Comparison of ENCODE assay signal across 8 cellular contexts in the genomic region with DNA sequence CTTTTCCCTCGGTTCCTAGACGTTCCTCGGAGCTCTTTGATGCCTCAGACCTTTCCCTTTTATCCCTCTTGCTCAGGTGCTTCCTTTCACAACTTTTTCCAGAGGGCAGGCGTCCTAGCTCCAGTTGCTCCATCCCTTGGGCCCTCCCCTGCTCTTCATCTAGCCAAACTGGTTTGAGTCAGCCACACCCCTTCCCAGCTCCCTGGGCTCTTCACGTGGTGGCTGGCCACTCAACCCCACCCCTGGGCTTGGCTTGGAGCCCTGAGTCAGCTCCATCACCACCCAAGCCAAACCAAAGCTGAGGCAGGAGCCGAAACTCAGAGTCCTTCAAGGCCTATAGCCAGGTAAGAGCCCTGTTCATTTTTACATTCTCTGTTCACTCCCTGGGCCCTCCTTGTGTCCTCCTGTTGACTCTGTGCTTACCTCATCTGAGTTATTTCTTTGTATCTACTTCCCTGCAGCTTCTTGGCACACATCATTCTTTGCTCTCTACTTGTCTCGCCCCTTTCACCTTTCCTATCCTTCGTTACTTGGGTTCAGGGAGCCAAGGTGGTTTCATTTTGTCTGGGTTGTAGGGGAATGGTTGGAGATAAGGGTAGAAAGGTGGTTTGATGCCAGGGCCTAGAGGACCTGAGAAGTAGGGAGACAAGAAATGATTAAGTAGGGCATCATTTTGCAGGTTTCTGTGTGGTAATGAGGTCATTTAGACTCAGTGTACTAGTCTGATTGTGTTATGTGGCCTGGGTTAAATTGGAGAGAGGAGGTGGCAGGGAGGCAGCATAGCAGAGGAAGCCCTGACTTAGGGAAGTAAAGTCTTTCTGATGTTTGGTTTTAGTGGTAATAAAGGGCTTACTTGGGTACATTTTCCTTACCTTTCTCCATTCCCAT. TPM values are rescaled to one million over a fixed set of nuclear protein-coding genes. Genes with fewer than 3 reads are reported as not detected.
DNase-seq lines count a peak whose midpoint lies in the region; ATAC-seq and TF ChIP-seq lines count a peak whose summit lies in the region.

No MANE protein-coding gene starts in this region.

- H3K9me2 ChIP-seq in PC-3 (replicated peaks; ENCODE audit: low read length), result no peaks in the 10 kb centered on the region

- intact Hi-C loops in PC-3 (cut with micrococcal nuclease), result loop anchor here (1.0 to 2.0 kb wide), 3 partner anchors 22 to 74 kb away; partner anchors contain the start of genes CFAP119 and RNF40

- H3K27ac Mint-ChIP-seq in mesothelial cell of epicardium, result peak overlapping the region; percentile 98

- peaks cover 29% of the 10 kb centered on the region for H3K36me3 Mint-ChIP-seq in mesothelial cell of epicardium

- ATAC-seq in PC-3 (peak; percentile 79), HG02938 (IDR thresholded peaks at IDR 0.05; ENCODE audit: unreplicated experiment) (no peak), GM19467 (IDR thresholded peaks at IDR 0.05; ENCODE audit: unreplicated experiment) (no peak)

- DNase-seq in GM03348 (ENCODE audit: low spot score) (peak; percentile 93), PC-3 (peak; percentile 95), mesothelial cell of epicardium (ENCODE audit: low spot score in 2 of 2, unreplicated experiment in 2 of 2) (peak in 1 of 2 experiments; percentile 68), RPMI8226 (no peak)
- no peak for DNase-seq in activated CD4-positive, CD25-positive, alpha-beta regulatory T cell treated with anti-CD3 and anti-CD28 coated beads, Interleukin-2, amount 50 U/mL, for 72 hours

- H2AFZ ChIP-seq in PC-3 (ENCODE audit: low read length), result no peak overlapping the region

- H3K9me3 ChIP-seq in PC-3 (ENCODE audit: low read length), result no peaks in the 10 kb centered on the region
- no peaks in the 10 kb centered on the region for H3K9me3 ChIP-seq in endocrine pancreas (ENCODE audit: control insufficient read depth, low read length)

- peaks cover 7% of the 10 kb centered on the region for H3F3A ChIP-seq in PC-3 (ENCODE audit: low read length, unreplicated experiment)

- BruUV-seq in PC-3 (replicated peaks; lab: Mats Ljungman, UMichigan), result TSS peak; percentile 91

- peak overlapping the region; percentile 56 for H3K4me3 Mint-ChIP-seq in mesothelial cell of epicardium

- POLR2A ChIA-PET in PC-3 (lab: Charles Lee; ENCODE audit: unreplicated experiment), result interaction anchor here (0.8 kb wide), 1 partner anchor 82 kb away, joined by 3 read pairs; no protein-coding TSS in a partner anchor

- H3K4me1 ChIP-seq in PC-3 (ENCODE audit: insufficient read depth, low read length) (peaks cover 36% of the 10 kb centered on the region), endocrine pancreas (ENCODE audit: control insufficient read depth, insufficient read depth, low read length) (no peaks in the 10 kb centered on the region)

- H3K27me3 ChIP-seq in PC-3 (ENCODE audit: low read length) (no peaks in the 10 kb centered on the region), endocrine pancreas (ENCODE audit: control insufficient read depth, insufficient read depth, low read length) (no peaks in the 10 kb centered on the region)

- H3K36me3 ChIP-seq in PC-3 (ENCODE audit: low read depth, low read length) (peaks cover 27% of the 10 kb centered on the region), endocrine pancreas (ENCODE audit: control insufficient read depth, insufficient read depth, low read length) (peaks cover 9% of the 10 kb centered on the region)

- peak overlapping the region; percentile 99 for H3K27ac ChIP-seq in PC-3 (ENCODE audit: low read length)

- peaks cover 18% of the 10 kb centered on the region for H3K79me2 ChIP-seq in PC-3 (ENCODE audit: low read length)

- peaks cover 22% of the 10 kb centered on the region for H3K4me1 Mint-ChIP-seq in mesothelial cell of epicardium

- H3K9me3 Mint-ChIP-seq in mesothelial cell of epicardium, result no peaks in the 10 kb centered on the region

- no peaks in the 10 kb centered on the region for H4K20me1 ChIP-seq in PC-3 (ENCODE audit: low read length)

- H3K4me2 ChIP-seq in PC-3 (ENCODE audit: low read length), result peak overlapping the region; percentile 97

- H3K4me3 ChIP-seq in PC-3 (ENCODE audit: low read length) (peak overlapping the region; percentile 68), endocrine pancreas (ENCODE audit: control insufficient read depth, insufficient read depth, low read length) (no peak overlapping the region)

- H3K27me3 Mint-ChIP-seq in mesothelial cell of epicardium (ENCODE audit: low read depth), result no peaks in the 10 kb centered on the region

- TF ChIP-seq CTCF in PC-3 (conservative IDR thresholded peaks at IDR 0.05; ENCODE audit: low read depth, low read length) (no peak), mesothelial cell of epicardium (IDR thresholded peaks at IDR 0.05; ENCODE audit: unreplicated experiment) (no peak)

- H3K9ac ChIP-seq in PC-3 (ENCODE audit: low read length) (peak overlapping the region; percentile 89), endocrine pancreas (ENCODE audit: control insufficient read depth, insufficient read depth, low read length) (peak overlapping the region; percentile 19)

- CTCF ChIA-PET in PC-3 (lab: Charles Lee), result interaction anchor here (0.6 kb wide), 1 partner anchor 104 kb away, joined by 3 read pairs; no protein-coding TSS in a partner anchor

RNA-seq across cellular contexts. Expression of gene PHKG2, which starts 7.6 kb away (rescaled TPM):
- total RNA-seq in PC-3 (2014; rRNA removed), result 28.6 and 30.9 TPM in 2 replicates
- total RNA-seq in mesothelial cell of epicardium, result 44.6 to 53.2 TPM (median 46.4 TPM) in 3 replicates

RNA-seq across cellular contexts. Expression of gene CFAP119, which starts 21.3 kb away (rescaled TPM):
- total RNA-seq in PC-3 (2014; rRNA removed) (8.6 and 9.6 TPM in 2 replicates), mesothelial cell of epicardium (6.0 to 7.4 TPM (median 6.3 TPM) in 3 replicates)

RNA-seq across cellular contexts. Expression of gene RNF40, which starts 21.5 kb away (rescaled TPM):
- 64.1 and 80.2 TPM in 2 replicates for total RNA-seq in PC-3 (2014; rRNA removed)
- 124 to 130 TPM (median 126 TPM) in 3 replicates for total RNA-seq in mesothelial cell of epicardium

RNA-seq across cellular contexts. Expression of gene SRCAP, which starts 41.6 kb away (rescaled TPM):
- total RNA-seq in PC-3 (2014; rRNA removed) (19.0 and 29.6 TPM in 2 replicates), mesothelial cell of epicardium (74.2 to 79.7 TPM (median 74.8 TPM) in 3 replicates)

RNA-seq across cellular contexts. Expression of gene ZNF629, which starts 46.4 kb away (rescaled TPM):
- total RNA-seq in PC-3 (2014; rRNA removed) (7.8 and 8.4 TPM in 2 replicates), mesothelial cell of epicardium (40.8 to 41.6 TPM (median 41.4 TPM) in 3 replicates)

Comparison
In these comparisons a context has a peak if more than half of its experiments do, and no peak if none do; other contexts are left out.
1. DNase-seq: peak in GM03348 (single experiment) and PC-3 (single experiment); none in RPMI8226 (single experiment) and activated CD4-positive, CD25-positive, alpha-beta regulatory T cell treated with anti-CD3 and anti-CD28 coated beads, Interleukin-2, amount 50 U/mL, for 72 hours (single experiment).